In the genomic region with DNA sequence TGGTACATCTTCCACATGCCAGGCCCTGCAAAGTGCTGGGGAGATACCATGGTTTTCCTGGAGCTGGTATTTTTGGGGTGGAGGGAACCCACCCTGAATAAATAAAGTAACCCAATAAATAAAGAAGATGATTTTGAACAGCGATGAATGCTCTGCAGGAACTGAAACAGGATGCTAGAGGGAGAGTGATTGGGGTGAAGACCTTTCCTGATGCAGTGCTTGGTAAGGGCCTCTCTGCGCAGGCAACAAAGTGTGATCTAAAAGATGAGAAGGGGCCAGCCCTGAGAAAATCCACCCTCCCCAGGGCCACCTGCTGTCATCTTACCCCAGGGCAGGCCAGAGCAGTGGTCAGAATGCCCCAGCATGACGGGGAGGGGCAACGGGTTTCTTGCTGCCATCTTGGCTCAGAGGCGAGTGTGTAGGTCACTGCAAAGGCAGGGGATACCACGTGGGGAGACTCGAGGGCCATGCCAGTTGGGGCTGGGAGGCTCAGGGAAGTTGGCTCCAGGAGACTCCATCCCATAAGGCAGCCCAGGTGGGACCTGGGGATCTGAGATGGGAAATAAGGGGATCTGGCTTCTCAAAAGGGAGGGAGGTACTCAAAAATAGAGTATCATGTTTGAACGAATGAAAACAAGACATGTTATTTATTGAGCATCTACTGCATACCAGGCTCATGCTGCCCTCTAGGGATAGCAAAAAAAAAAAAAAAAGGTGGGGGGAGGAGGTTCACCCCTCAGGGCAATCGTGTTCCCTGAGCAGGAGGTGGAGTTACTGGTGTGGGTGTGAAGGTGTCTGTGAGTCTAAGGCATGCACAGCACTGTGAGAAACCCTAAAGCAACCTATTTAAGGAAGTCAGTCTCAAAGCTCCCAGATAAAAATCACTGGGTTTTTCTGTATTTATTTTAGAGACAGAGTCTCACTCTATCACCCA, we compare ENCODE assay signal across 9 cellular contexts. TPM values are rescaled to one million over a fixed set of nuclear protein-coding genes. Genes with fewer than 3 reads are reported as not detected.
A peak's percentile ranks its signal among the peaks of the same experiment; 100 is the strongest.
DNase-seq lines count a peak whose midpoint lies in the region; ATAC-seq and TF ChIP-seq lines count a peak whose summit lies in the region.
"Had no signal": no experiment of that assay in that cellular context is flagged by ENCODE, and none has a peak within 500 bp of the region (broad histone marks: within the 10 kb centered on the region; RNA-seq: fewer than 3 reads in every experiment).

No MANE protein-coding gene starts in this region.

- DNase-seq in activated naive CD4-positive, alpha-beta T cell treated with anti-CD3 and anti-CD28 coated beads, Interleukin-2, amount 50 U/mL, for 72 hours (ENCODE audit: low spot score in 2 of 2), result no peak
- DNase-seq in activated naive CD4-positive, alpha-beta T cell treated with anti-CD3 and anti-CD28 coated beads for 36 hours, result no peak
- peak; percentile 49 for DNase-seq in NAMALWA (ENCODE audit: low spot score)
- peak; percentile 55 for DNase-seq in chondrocyte (ENCODE audit: low spot score)
- DNase-seq in stimulated activated effector memory CD8-positive, alpha-beta T cell treated with anti-CD3 and anti-CD28 coated beads, Interleukin-12 subunit alpha, Interleukin-12 subunit beta, amount 100 ng/mL, for 72 hours (ENCODE audit: low spot score in 2 of 2), result no peak
- no peak for DNase-seq in iPS-NIHi7 (ENCODE audit: extremely low spot score)
- no peak for DNase-seq in DMS153 (lab: John Stamatoyannopoulos, UW)
- DNase-seq in activated gamma-delta T cell (lab: John Stamatoyannopoulos, UW), result no peak
- DNase-seq: NCI-H526 treated with DMSO at 0.1 percent for 48 hours had no signal

- CTCF ChIA-PET in activated naive CD4-positive, alpha-beta T cell treated with anti-CD3 and anti-CD28 coated beads for 36 hours (lab: Charles Lee), result interaction anchor here (0.6 to 3.8 kb wide), 26 partner anchors 9 to 576 kb away, joined by 3 to 23 read pairs (median 4); no protein-coding TSS in a partner anchor

- intact Hi-C loops in activated naive CD4-positive, alpha-beta T cell treated with anti-CD3 and anti-CD28 coated beads for 36 hours (cut with micrococcal nuclease), result loop anchor here (1.0 kb wide), 1 partner anchor 192 kb away; no protein-coding TSS in a partner anchor

- no peaks in the 10 kb centered on the region for H3K9me3 Mint-ChIP-seq in activated naive CD4-positive, alpha-beta T cell treated with anti-CD3 and anti-CD28 coated beads, Interleukin-2, amount 50 U/mL, for 72 hours
- H3K9me3 Mint-ChIP-seq in activated naive CD4-positive, alpha-beta T cell treated with anti-CD3 and anti-CD28 coated beads for 36 hours, result no peaks in the 10 kb centered on the region
- no peaks in the 10 kb centered on the region for H3K9me3 Mint-ChIP-seq in chondrocyte (ENCODE audit: low read depth)
- H3K9me3 Mint-ChIP-seq in stimulated activated effector memory CD8-positive, alpha-beta T cell treated with anti-CD3 and anti-CD28 coated beads, Interleukin-12 subunit alpha, Interleukin-12 subunit beta, amount 100 ng/mL, for 72 hours, result no peaks in the 10 kb centered on the region

- TF ChIP-seq CTCF in chondrocyte (IDR thresholded peaks at IDR 0.05), result peak; percentile 59

- ATAC-seq in activated naive CD4-positive, alpha-beta T cell treated with anti-CD3 and anti-CD28 coated beads, Interleukin-2, amount 50 U/mL, for 72 hours, result peak; percentile 67 to 84
- peak; percentile 84 for ATAC-seq in stimulated activated effector memory CD8-positive, alpha-beta T cell treated with anti-CD3 and anti-CD28 coated beads, Interleukin-12 subunit alpha, Interleukin-12 subunit beta, amount 100 ng/mL, for 72 hours

- no peaks in the 10 kb centered on the region for H3K36me3 Mint-ChIP-seq in activated naive CD4-positive, alpha-beta T cell treated with anti-CD3 and anti-CD28 coated beads, Interleukin-2, amount 50 U/mL, for 72 hours
- no peaks in the 10 kb centered on the region for H3K36me3 Mint-ChIP-seq in activated naive CD4-positive, alpha-beta T cell treated with anti-CD3 and anti-CD28 coated beads for 36 hours (ENCODE audit: low read depth)
- H3K36me3 Mint-ChIP-seq in chondrocyte (ENCODE audit: low read depth), result no peaks in the 10 kb centered on the region
- H3K36me3 Mint-ChIP-seq in stimulated activated effector memory CD8-positive, alpha-beta T cell treated with anti-CD3 and anti-CD28 coated beads, Interleukin-12 subunit alpha, Interleukin-12 subunit beta, amount 100 ng/mL, for 72 hours, result no peaks in the 10 kb centered on the region

- H3K4me1 Mint-ChIP-seq in activated naive CD4-positive, alpha-beta T cell treated with anti-CD3 and anti-CD28 coated beads for 36 hours (ENCODE audit: low read depth), result peaks cover 7% of the 10 kb centered on the region
- peaks cover 8% of the 10 kb centered on the region for H3K4me1 Mint-ChIP-seq in chondrocyte (ENCODE audit: low read depth)
- H3K4me1 Mint-ChIP-seq in stimulated activated effector memory CD8-positive, alpha-beta T cell treated with anti-CD3 and anti-CD28 coated beads, Interleukin-12 subunit alpha, Interleukin-12 subunit beta, amount 100 ng/mL, for 72 hours, result peaks cover 18% of the 10 kb centered on the region

- H3K4me3 Mint-ChIP-seq in activated naive CD4-positive, alpha-beta T cell treated with anti-CD3 and anti-CD28 coated beads for 36 hours, result no peak overlapping the region
- no peak overlapping the region for H3K4me3 Mint-ChIP-seq in chondrocyte (ENCODE audit: unreplicated experiment)
- no peak overlapping the region for H3K4me3 Mint-ChIP-seq in stimulated activated effector memory CD8-positive, alpha-beta T cell treated with anti-CD3 and anti-CD28 coated beads, Interleukin-12 subunit alpha, Interleukin-12 subunit beta, amount 100 ng/mL, for 72 hours

- H3K27me3 Mint-ChIP-seq in activated naive CD4-positive, alpha-beta T cell treated with anti-CD3 and anti-CD28 coated beads for 36 hours (ENCODE audit: low read depth), result peaks cover 2% of the 10 kb centered on the region
- no peaks in the 10 kb centered on the region for H3K27me3 Mint-ChIP-seq in chondrocyte (ENCODE audit: low read depth)

- no peak overlapping the region for H3K27ac Mint-ChIP-seq in activated naive CD4-positive, alpha-beta T cell treated with anti-CD3 and anti-CD28 coated beads, Interleukin-2, amount 50 U/mL, for 72 hours
- no peak overlapping the region for H3K27ac Mint-ChIP-seq in activated naive CD4-positive, alpha-beta T cell treated with anti-CD3 and anti-CD28 coated beads for 36 hours
- H3K27ac Mint-ChIP-seq in chondrocyte (ENCODE audit: unreplicated experiment), result no peak overlapping the region
- H3K27ac Mint-ChIP-seq in stimulated activated effector memory CD8-positive, alpha-beta T cell treated with anti-CD3 and anti-CD28 coated beads, Interleukin-12 subunit alpha, Interleukin-12 subunit beta, amount 100 ng/mL, for 72 hours, result peak overlapping the region; percentile 50

RNA-seq across cellular contexts. Expression of gene SRARP, which starts 2.8 kb away (rescaled TPM):
- total RNA-seq in activated naive CD4-positive, alpha-beta T cell treated with anti-CD3 and anti-CD28 coated beads, Interleukin-2, amount 50 U/mL, for 72 hours, result not detected
- not detected for total RNA-seq in activated naive CD4-positive, alpha-beta T cell treated with anti-CD3 and anti-CD28 coated beads for 36 hours
- total RNA-seq in chondrocyte, result not detected in 3 replicates

RNA-seq across cellular contexts. Expression of gene HSPB7, which starts 11.0 kb away (rescaled TPM):
- total RNA-seq in activated naive CD4-positive, alpha-beta T cell treated with anti-CD3 and anti-CD28 coated beads, Interleukin-2, amount 50 U/mL, for 72 hours, result not detected
- total RNA-seq in activated naive CD4-positive, alpha-beta T cell treated with anti-CD3 and anti-CD28 coated beads for 36 hours, result not detected
- 61.2 to 160 TPM (median 160 TPM) in 3 replicates for total RNA-seq in chondrocyte

RNA-seq across cellular contexts. Expression of gene CLCNKA, which starts 15.0 kb away (rescaled TPM):
- total RNA-seq in activated naive CD4-positive, alpha-beta T cell treated with anti-CD3 and anti-CD28 coated beads, Interleukin-2, amount 50 U/mL, for 72 hours, result under 1 TPM in 1 of 2 donors, not detected in 1; 0.37 TPM
- not detected for total RNA-seq in activated naive CD4-positive, alpha-beta T cell treated with anti-CD3 and anti-CD28 coated beads for 36 hours
- total RNA-seq in chondrocyte, result 0.12 to 0.31 TPM (median 0.21 TPM) in 3 replicates

RNA-seq across cellular contexts. Expression of gene ZBTB17, which starts 30.9 kb away (rescaled TPM):
- 10 to 100 TPM; 44.7 to 54.9 TPM for total RNA-seq in activated naive CD4-positive, alpha-beta T cell treated with anti-CD3 and anti-CD28 coated beads, Interleukin-2, amount 50 U/mL, for 72 hours
- total RNA-seq in activated naive CD4-positive, alpha-beta T cell treated with anti-CD3 and anti-CD28 coated beads for 36 hours, result 10 to 100 TPM; 34.8 to 37.5 TPM
- 23.9 to 30.8 TPM (median 27.2 TPM) in 3 replicates for total RNA-seq in chondrocyte

RNA-seq across cellular contexts. Expression of gene CLCNKB, which starts 36.8 kb away (rescaled TPM):
- not detected for total RNA-seq in activated naive CD4-positive, alpha-beta T cell treated with anti-CD3 and anti-CD28 coated beads, Interleukin-2, amount 50 U/mL, for 72 hours
- not detected for total RNA-seq in activated naive CD4-positive, alpha-beta T cell treated with anti-CD3 and anti-CD28 coated beads for 36 hours
- 0.57 to 0.69 TPM in 2 of 3 replicates, not detected in the other for total RNA-seq in chondrocyte

Comparison
In these comparisons a context has a peak if more than half of its experiments do, and no peak if none do; other contexts are left out.
1. DNase-seq: peak in NAMALWA (single experiment) and chondrocyte (single experiment); none in activated naive CD4-positive, alpha-beta T cell treated with anti-CD3 and anti-CD28 coated beads, Interleukin-2, amount 50 U/mL, for 72 hours (0 of 2), activated naive CD4-positive, alpha-beta T cell treated with anti-CD3 and anti-CD28 coated beads for 36 hours (single experiment), stimulated activated effector memory CD8-positive, alpha-beta T cell treated with anti-CD3 and anti-CD28 coated beads, Interleukin-12 subunit alpha, Interleukin-12 subunit beta, amount 100 ng/mL, for 72 hours (0 of 2), iPS-NIHi7 (single experiment), DMS153 (single experiment) and activated gamma-delta T cell (single experiment).
2. RNA of gene HSPB7, which starts 11.0 kb away (total RNA-seq): 61.2 to 160 TPM in chondrocyte; not detected in activated naive CD4-positive, alpha-beta T cell treated with anti-CD3 and anti-CD28 coated beads, Interleukin-2, amount 50 U/mL, for 72 hours and not detected in activated naive CD4-positive, alpha-beta T cell treated with anti-CD3 and anti-CD28 coated beads for 36 hours; every median in the first group is over 10 times any median in the second.